ENCODE assay signal across 6 cellular contexts in the genomic region with DNA sequence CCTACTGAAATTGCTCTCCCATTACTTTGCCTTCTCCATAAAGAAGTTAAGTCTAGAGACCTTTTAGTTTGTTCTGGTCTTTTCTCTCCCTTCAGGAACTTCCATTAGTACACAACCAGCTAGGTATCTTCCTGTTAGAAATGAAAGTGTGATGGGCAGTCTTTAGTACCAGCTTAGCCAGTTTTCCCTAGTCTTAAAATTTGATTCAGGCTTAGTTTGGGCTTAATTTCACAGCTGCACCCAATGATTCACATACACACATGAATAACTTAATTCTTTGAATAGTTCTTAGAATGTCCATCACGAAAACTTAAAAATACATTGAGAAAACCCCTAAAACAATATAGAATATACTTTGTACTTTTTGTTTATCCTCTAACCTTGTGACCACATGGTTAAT. TPM values are rescaled to one million over a fixed set of nuclear protein-coding genes. Genes with fewer than 3 reads are reported as not detected.
"Had no signal": no experiment of that assay in that cellular context is flagged by ENCODE, and none has a peak within 500 bp of the region (broad histone marks: within the 10 kb centered on the region; RNA-seq: fewer than 3 reads in every experiment).

No MANE protein-coding gene starts in this region.

- H3K27ac Mint-ChIP-seq: IgD-negative memory B cell had no signal

- H3K27ac ChIP-seq: HL-60 had no signal

- H3K4me3 ChIP-seq: K562 had no signal

- H3K36me3 Mint-ChIP-seq: IgD-negative memory B cell had no signal

- DNase-seq: IMR-90, KBM-7 had no signal

- ATAC-seq: HepG2, K562 had no signal

- H3K9me3 Mint-ChIP-seq: IgD-negative memory B cell had no signal

RNA-seq across cellular contexts. Expression of a gene that starts 2.4 kb away (rescaled TPM):
- total RNA-seq: IMR-90 had no signal
- polyA plus RNA-seq: IMR-90, K562 had no signal
